9 cellular contexts compared by ENCODE assay signal in genomic region chr14:95526483-95527391, GRCh38. TPM values are rescaled to one million over a fixed set of nuclear protein-coding genes. Genes with fewer than 3 reads are reported as not detected.
DNase-seq lines count a peak whose midpoint lies in the region; ATAC-seq and TF ChIP-seq lines count a peak whose summit lies in the region.
"Had no signal": no experiment of that assay in that cellular context is flagged by ENCODE, and none has a peak within 500 bp of the region (broad histone marks: within the 10 kb centered on the region; RNA-seq: fewer than 3 reads in every experiment).

No MANE protein-coding gene starts in this region.

- TF ChIP-seq CTCF in AG10803 (conservative IDR thresholded peaks at IDR 0.05; ENCODE audit: low read length) (no peak), GM20000 (IDR thresholded peaks at IDR 0.05; ENCODE audit: extremely low read depth, missing control alignments) (no peak)

- H3K9me3 Mint-ChIP-seq in central memory CD8-positive, alpha-beta T cell: no peaks in the 10 kb centered on the region
- H3K9me3 Mint-ChIP-seq in naive B cell: no peaks in the 10 kb centered on the region

- intact Hi-C loops in posterior vena cava (cut with DNase I): loop anchor here (2.0 to 5.0 kb wide), 3 partner anchors 84 to 1619 kb away; no protein-coding TSS in a partner anchor

- peaks cover 60% of the 10 kb centered on the region for H3K4me1 Mint-ChIP-seq in central memory CD8-positive, alpha-beta T cell
- peaks cover 28 to 44% (median 37%) of the 10 kb centered on the region in 3 donors for H3K4me1 Mint-ChIP-seq in naive B cell

- H3K4me3 Mint-ChIP-seq in central memory CD8-positive, alpha-beta T cell: no peak overlapping the region
- H3K4me3 Mint-ChIP-seq in naive B cell: no peak overlapping the region

- peaks cover 7% of the 10 kb centered on the region for H3K36me3 Mint-ChIP-seq in central memory CD8-positive, alpha-beta T cell (ENCODE audit: insufficient read depth)
- H3K36me3 Mint-ChIP-seq in naive B cell: no peaks in the 10 kb centered on the region

- H3K4me3 ChIP-seq in AG10803 (ENCODE audit: low read length): peak overlapping the region; percentile 21; the same call in 1 of the 2 replicates

- ATAC-seq in central memory CD8-positive, alpha-beta T cell (replicated peaks; ENCODE audit: extremely low read depth, poor library complexity, severe bottlenecking): no peak
- no peak for ATAC-seq in naive B cell (ENCODE audit: low read depth in 2 of 2)

- no peak for DNase-seq in AG10803 (ENCODE audit: low read depth)
- peak; percentile 23 for DNase-seq in MV-4-11 (lab: John Stamatoyannopoulos, UW)
- no peak for DNase-seq in central memory CD8-positive, alpha-beta T cell (ENCODE audit: low spot score in 2 of 2)
- DNase-seq in naive B cell: no peak
- DNase-seq in activated effector memory CD4-positive, alpha-beta T cell treated with Interleukin-2 at 50 U/mL for 16 hours: no peak
- no peak for DNase-seq in GF-D8 (lab: John Stamatoyannopoulos, UW)
- no peak for DNase-seq in posterior vena cava (ENCODE audit: low spot score)
- no peak for DNase-seq in GM20000 (ENCODE audit: low spot score)
- DNase-seq: NCI-H1417 treated with DMSO at 0.1 percent for 48 hours had no signal

- H3K27me3 Mint-ChIP-seq in central memory CD8-positive, alpha-beta T cell: no peaks in the 10 kb centered on the region
- H3K27me3 Mint-ChIP-seq in naive B cell: no peaks in the 10 kb centered on the region

- H3K27ac Mint-ChIP-seq in central memory CD8-positive, alpha-beta T cell (ENCODE audit: low read depth): peak overlapping the region; percentile 64
- peak overlapping the region in 4 of 6 donors; percentile 43 to 80 (median 50) for H3K27ac Mint-ChIP-seq in naive B cell

RNA-seq across cellular contexts. Expression of gene GLRX5, which starts 8.1 kb away (rescaled TPM):
- polyA plus RNA-seq in naive B cell (ENCODE audit: low read depth in 6 of 6): 10 to 100 TPM; 51.3 to 98.1 (median 62.4) TPM
- 10 to 100 TPM; 21.7 to 25.6 TPM for total RNA-seq in posterior vena cava

RNA-seq across cellular contexts. Expression of gene SYNE3, which starts 10.3 kb away (rescaled TPM):
- 1 to 10 TPM in 5 of 6 donors, under 1 TPM in 1; 0.71 to 9.4 (median 5.3) TPM for polyA plus RNA-seq in naive B cell (ENCODE audit: low read depth in 6 of 6)
- total RNA-seq in posterior vena cava: 10 to 100 TPM; 35.7 to 40.0 TPM
